In the genomic region with DNA sequence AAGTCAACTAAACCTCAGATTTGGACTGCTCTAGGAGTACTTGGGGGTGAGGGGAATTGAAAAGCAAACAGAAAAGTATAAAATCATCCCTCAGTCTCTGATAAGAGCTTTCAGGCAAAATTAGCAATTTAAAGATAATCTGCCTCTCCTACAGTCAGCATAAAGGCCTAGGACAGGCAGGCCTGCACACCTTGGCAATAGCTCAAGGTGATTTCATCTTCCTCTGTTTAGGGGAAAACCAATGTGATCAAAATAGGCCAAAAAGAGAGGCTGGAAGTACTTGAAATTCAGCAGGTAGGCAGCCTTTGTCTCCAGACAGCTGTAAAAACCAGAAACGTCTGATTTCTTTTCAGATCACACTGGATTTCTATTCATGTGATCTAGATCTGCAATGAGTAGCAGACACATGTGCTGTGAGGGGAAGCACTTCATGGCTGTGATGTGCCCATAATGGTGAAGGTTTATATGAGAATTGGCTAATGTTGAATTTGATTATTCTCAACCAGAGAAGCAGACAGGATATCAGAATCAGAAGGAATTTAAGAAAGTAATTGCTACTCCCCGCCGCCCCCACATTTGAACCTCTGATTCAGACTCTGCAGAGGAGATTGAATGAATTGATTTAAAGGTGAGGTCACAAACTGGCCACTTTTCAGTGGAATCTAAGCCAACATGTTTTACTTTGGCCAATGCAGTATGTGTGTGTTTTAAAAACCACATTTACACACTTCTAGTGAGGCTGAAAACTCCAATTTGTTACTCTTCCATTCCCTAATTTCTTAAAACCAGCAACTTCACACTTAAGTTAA, we compare ENCODE assay signal across 19 cellular contexts. TPM values are rescaled to one million over a fixed set of nuclear protein-coding genes. Genes with fewer than 3 reads are reported as not detected.
"Had no signal": no experiment of that assay in that cellular context is flagged by ENCODE, and none has a peak within 500 bp of the region (broad histone marks: within the 10 kb centered on the region; RNA-seq: fewer than 3 reads in every experiment).

No MANE protein-coding gene starts in this region.

- H3K4me3 Mint-ChIP-seq: activated T-helper 1 cell treated with anti-CD3 and anti-CD28 coated beads, Interleukin-12 subunit alpha, Interleukin-12 subunit beta, Interleukin-2, Interleukin-4 antibody, amounts not matched to agents 30 ng/mL and 10 ng/mL and 1 ng/mL, durations not matched to agents 14 hours and 24 hours and 36 hours; endodermal cell; T-helper 1 cell treated with Interleukin-12 subunit alpha and Interleukin-12 subunit beta and Interleukin-4 antibody, amounts not matched to agents 30 μg/mL and 1 μg/mL, for 36 hours; WTC11 had no signal

- H3K27me3 ChIP-seq: body of pancreas, heart left ventricle, tibial nerve had no signal

- H2AFZ ChIP-seq: parathyroid adenoma had no signal

- H3K36me3 Mint-ChIP-seq: WTC11 had no signal

- H3K27ac ChIP-seq: heart left ventricle, left ventricle myocardium inferior, parathyroid adenoma, tibial nerve had no signal

- H3K9ac ChIP-seq: parathyroid adenoma had no signal

- H3K79me2 ChIP-seq: parathyroid adenoma had no signal

- H3K4me1 Mint-ChIP-seq: WTC11 had no signal

- H3K27ac Mint-ChIP-seq: activated T-helper 1 cell treated with anti-CD3 and anti-CD28 coated beads, Interleukin-12 subunit alpha, Interleukin-12 subunit beta, Interleukin-2, Interleukin-4 antibody, amounts not matched to agents 30 ng/mL and 10 ng/mL and 1 ng/mL, durations not matched to agents 14 hours and 24 hours and 36 hours; endodermal cell; T-helper 1 cell treated with Interleukin-12 subunit alpha and Interleukin-12 subunit beta and Interleukin-4 antibody, amounts not matched to agents 30 μg/mL and 1 μg/mL, for 36 hours; WTC11 had no signal

- H3K9me3 Mint-ChIP-seq: activated T-helper 1 cell treated with anti-CD3 and anti-CD28 coated beads, Interleukin-12 subunit alpha, Interleukin-12 subunit beta, Interleukin-2, Interleukin-4 antibody, amounts not matched to agents 30 ng/mL and 10 ng/mL and 1 ng/mL, durations not matched to agents 14 hours and 24 hours and 36 hours; endodermal cell; T-helper 1 cell treated with Interleukin-12 subunit alpha and Interleukin-12 subunit beta and Interleukin-4 antibody, amounts not matched to agents 30 μg/mL and 1 μg/mL, for 36 hours; WTC11 had no signal

- DNase-seq: activated CD4-positive, alpha-beta T cell treated with anti-CD3 and anti-CD28 coated beads for 48 hours; activated naive CD4-positive, alpha-beta T cell treated with Interleukin-2 at 50 U/mL for 16 hours; body of pancreas; cerebellar nuclear complex; dermis blood vessel endothelial cell; endodermal cell; foreskin melanocyte; heart left ventricle; left ventricle myocardium inferior; mesenchymal stem cell; stimulated activated CD4-positive, alpha-beta T cell treated with anti-CD3 and anti-CD28 coated beads, Interleukin-4, amount 100 ng/mL, for 4 hours had no signal

- H3K9me3 ChIP-seq: body of pancreas, heart left ventricle, left ventricle myocardium inferior, tibial nerve had no signal

- H3K36me3 ChIP-seq: heart left ventricle, left ventricle myocardium inferior, tibial nerve had no signal

- H3K4me1 ChIP-seq: body of pancreas, heart left ventricle, left ventricle myocardium inferior, parathyroid adenoma had no signal

- ATAC-seq: body of pancreas, heart left ventricle, WTC11 had no signal

- H3K4me3 ChIP-seq: body of pancreas, heart left ventricle, left ventricle myocardium inferior, tibial nerve had no signal

RNA-seq across cellular contexts. Expression of gene DNASE2B, which starts 45.8 kb away (rescaled TPM):
- total RNA-seq: activated T-helper 1 cell treated with anti-CD3 and anti-CD28 coated beads, Interleukin-12 subunit alpha, Interleukin-12 subunit beta, Interleukin-2, Interleukin-4 antibody, amounts not matched to agents 30 ng/mL and 10 ng/mL and 1 ng/mL, durations not matched to agents 14 hours and 24 hours and 36 hours; body of pancreas; dermis blood vessel endothelial cell; endodermal cell; left ventricle myocardium inferior; renal cortical epithelial cell; skeletal muscle tissue; tibial nerve had no signal
- polyA plus RNA-seq: esophagus had no signal
